ENCODE assay signal across 25 cellular contexts in genomic region chr19:47891622-47891922, GRCh38. TPM values are rescaled to one million over a fixed set of nuclear protein-coding genes. Genes with fewer than 3 reads are reported as not detected.
A peak's percentile ranks its signal among the peaks of the same experiment; 100 is the strongest.
DNase-seq lines count a peak whose midpoint lies in the region; ATAC-seq and TF ChIP-seq lines count a peak whose summit lies in the region.
"Had no signal": no experiment of that assay in that cellular context is flagged by ENCODE, and none has a peak within 500 bp of the region (broad histone marks: within the 10 kb centered on the region; RNA-seq: fewer than 3 reads in every experiment).

No MANE protein-coding gene starts in this region.

- no peak for ATAC-seq in GM21526 (IDR thresholded peaks at IDR 0.05; ENCODE audit: low FRiP score, unreplicated experiment)

- peaks cover 6% of the 10 kb centered on the region for H3K27me3 Mint-ChIP-seq in nephron progenitor cell (ENCODE audit: low read depth, poor library complexity)
- H3K27me3 Mint-ChIP-seq: activated CD4-positive, alpha-beta T cell treated with anti-CD3 and anti-CD28 coated beads, Interleukin-2, amount 10 ng/mL, durations not matched to agents 24 days and 14 days had no signal

- H3K36me3 Mint-ChIP-seq in nephron progenitor cell (ENCODE audit: low read depth): no peaks in the 10 kb centered on the region

- peaks cover 12% of the 10 kb centered on the region for H3K4me1 Mint-ChIP-seq in nephron progenitor cell
- H3K4me1 Mint-ChIP-seq: activated CD4-positive, alpha-beta T cell treated with anti-CD3 and anti-CD28 coated beads, Interleukin-2, amount 10 ng/mL, durations not matched to agents 24 days and 14 days had no signal

- DNase-seq in DMS 273 (lab: John Stamatoyannopoulos, UW; ENCODE audit: unreplicated experiment) (peak; percentile 48), DMS 273 treated with DMSO at 0.1 percent for 48 hours (lab: John Stamatoyannopoulos, UW) (no peak), nephron progenitor cell (no peak), testis (no peak), hypothalamus (lab: John Stamatoyannopoulos, UW) (no peak)
- DNase-seq in stimulated activated CD4-positive, alpha-beta T cell treated with anti-CD3 and anti-CD28 coated beads, Interleukin-2, amount 100 ng/mL, for 48 hours: no peak
- DNase-seq: 8988T; activated CD4-positive, alpha-beta T cell treated with anti-CD3 and anti-CD28 coated beads, Interleukin-2, amount 10 ng/mL, durations not matched to agents 24 days and 14 days; activated naive CD4-positive, alpha-beta T cell treated with anti-CD3 and anti-CD28 coated beads, Interleukin-2, amount 50 U/mL, for 16 hours; activated T-cell treated with anti-CD3 and anti-CD28 coated beads, Interleukin-2, amount 50 U/mL, for 48 hours; anterior cingulate cortex; caudate nucleus; GF-D8; glutamatergic neuron; GM23248; NCI-H146; NCI-H510A treated with DMSO at 0.1 percent for 48 hours; T-helper 2 cell had no signal

- H3K36me3 ChIP-seq in endocrine pancreas (ENCODE audit: control insufficient read depth, insufficient read depth, low read length) (no peaks in the 10 kb centered on the region), testis (ENCODE audit: low read depth, missing control alignments) (no peaks in the 10 kb centered on the region)
- H3K36me3 ChIP-seq: SJSA1, tibial nerve had no signal

- peak overlapping the region; percentile 24 for H3K9ac ChIP-seq in endocrine pancreas (ENCODE audit: control insufficient read depth, insufficient read depth, low read length)
- H3K9ac ChIP-seq: GM23248 had no signal

- no peaks in the 10 kb centered on the region for H3K4me1 ChIP-seq in endocrine pancreas (ENCODE audit: control insufficient read depth, insufficient read depth, low read length)
- H3K4me1 ChIP-seq in testis: peaks cover 36% of the 10 kb centered on the region
- H3K4me1 ChIP-seq: SJSA1, tibial nerve had no signal

- TF ChIP-seq POLR2A in testis (IDR thresholded peaks at IDR 0.05): no peak

- peak overlapping the region; percentile 95 to 96 for H3K27ac ChIP-seq in testis
- H3K27ac ChIP-seq: GM23248, SJSA1, tibial nerve had no signal

- TF ChIP-seq CTCF in nephron progenitor cell (IDR thresholded peaks at IDR 0.05): no peak
- TF ChIP-seq CTCF in testis (IDR thresholded peaks at IDR 0.05): no peak

- H3K27ac Mint-ChIP-seq in nephron progenitor cell: peak overlapping the region; percentile 13
- H3K27ac Mint-ChIP-seq: activated CD4-positive, alpha-beta T cell treated with anti-CD3 and anti-CD28 coated beads, Interleukin-2, amount 10 ng/mL, durations not matched to agents 24 days and 14 days; stimulated activated naive CD8-positive, alpha-beta T cell treated with anti-CD3 and anti-CD28 coated beads, Interleukin-15, Interleukin-2, amounts not matched to agents 100 ng/mL and 50 ng/mL, for 24 hours had no signal

- intact Hi-C loops in testis (cut with DNase I; ENCODE audit: low total_unique reads): no loop called here

- no peak overlapping the region for H3K4me3 Mint-ChIP-seq in nephron progenitor cell
- H3K4me3 Mint-ChIP-seq: activated CD4-positive, alpha-beta T cell treated with anti-CD3 and anti-CD28 coated beads, Interleukin-2, amount 10 ng/mL, durations not matched to agents 24 days and 14 days; stimulated activated naive CD8-positive, alpha-beta T cell treated with anti-CD3 and anti-CD28 coated beads, Interleukin-15, Interleukin-2, amounts not matched to agents 100 ng/mL and 50 ng/mL, for 24 hours had no signal

- WGBS in testis, 2 donors: 23 to 40% methylated on average over 2 of the region's 2 CpGs

- no peak overlapping the region for H3K4me3 ChIP-seq in endocrine pancreas (ENCODE audit: control insufficient read depth, insufficient read depth, low read length)
- no peak overlapping the region for H3K4me3 ChIP-seq in testis
- H3K4me3 ChIP-seq: GM23248, SJSA1, tibial nerve had no signal

- no peaks in the 10 kb centered on the region for H3K27me3 ChIP-seq in endocrine pancreas (ENCODE audit: control insufficient read depth, insufficient read depth, low read length)
- no peaks in the 10 kb centered on the region for H3K27me3 ChIP-seq in testis
- H3K27me3 ChIP-seq: SJSA1, tibial nerve had no signal

- H3K9me3 ChIP-seq in endocrine pancreas (ENCODE audit: control insufficient read depth, low read length) (no peaks in the 10 kb centered on the region), testis (no peaks in the 10 kb centered on the region)
- H3K9me3 ChIP-seq: SJSA1 had no signal

- H3K9me3 Mint-ChIP-seq in nephron progenitor cell: peaks cover 27% of the 10 kb centered on the region
- H3K9me3 Mint-ChIP-seq: activated CD4-positive, alpha-beta T cell treated with anti-CD3 and anti-CD28 coated beads, Interleukin-2, amount 10 ng/mL, durations not matched to agents 24 days and 14 days; stimulated activated naive CD8-positive, alpha-beta T cell treated with anti-CD3 and anti-CD28 coated beads, Interleukin-15, Interleukin-2, amounts not matched to agents 100 ng/mL and 50 ng/mL, for 24 hours had no signal

RNA-seq across cellular contexts. Expression of gene SULT2A1, which starts 5.5 kb away (rescaled TPM):
- total RNA-seq in testis: 1 to 10 TPM in 1 of 2 donors, under 1 TPM in 1; 0.24 to 1.2 TPM
- polyA plus RNA-seq in testis (ENCODE audit: insufficient read depth, low read depth, low replicate concordance): 2.3 TPM
- total RNA-seq: activated CD4-positive, alpha-beta T cell treated with anti-CD3 and anti-CD28 coated beads, Interleukin-2, amount 10 ng/mL, durations not matched to agents 24 days and 14 days; dermis microvascular lymphatic vessel endothelial cell; GM23248; omental fat pad; SJSA1; tibial nerve had no signal
- polyA plus RNA-seq: GM23248 had no signal

RNA-seq across cellular contexts. Expression of gene TPRX2, which starts 32.5 kb away (rescaled TPM):
- under 1 TPM; 0.37 to 0.63 TPM for total RNA-seq in testis
- polyA plus RNA-seq in testis (ENCODE audit: insufficient read depth, low read depth, low replicate concordance): 0.53 TPM
- total RNA-seq: activated CD4-positive, alpha-beta T cell treated with anti-CD3 and anti-CD28 coated beads, Interleukin-2, amount 10 ng/mL, durations not matched to agents 24 days and 14 days; dermis microvascular lymphatic vessel endothelial cell; GM23248; omental fat pad; SJSA1; tibial nerve had no signal
- polyA plus RNA-seq: GM23248 had no signal
